In the genomic region with DNA sequence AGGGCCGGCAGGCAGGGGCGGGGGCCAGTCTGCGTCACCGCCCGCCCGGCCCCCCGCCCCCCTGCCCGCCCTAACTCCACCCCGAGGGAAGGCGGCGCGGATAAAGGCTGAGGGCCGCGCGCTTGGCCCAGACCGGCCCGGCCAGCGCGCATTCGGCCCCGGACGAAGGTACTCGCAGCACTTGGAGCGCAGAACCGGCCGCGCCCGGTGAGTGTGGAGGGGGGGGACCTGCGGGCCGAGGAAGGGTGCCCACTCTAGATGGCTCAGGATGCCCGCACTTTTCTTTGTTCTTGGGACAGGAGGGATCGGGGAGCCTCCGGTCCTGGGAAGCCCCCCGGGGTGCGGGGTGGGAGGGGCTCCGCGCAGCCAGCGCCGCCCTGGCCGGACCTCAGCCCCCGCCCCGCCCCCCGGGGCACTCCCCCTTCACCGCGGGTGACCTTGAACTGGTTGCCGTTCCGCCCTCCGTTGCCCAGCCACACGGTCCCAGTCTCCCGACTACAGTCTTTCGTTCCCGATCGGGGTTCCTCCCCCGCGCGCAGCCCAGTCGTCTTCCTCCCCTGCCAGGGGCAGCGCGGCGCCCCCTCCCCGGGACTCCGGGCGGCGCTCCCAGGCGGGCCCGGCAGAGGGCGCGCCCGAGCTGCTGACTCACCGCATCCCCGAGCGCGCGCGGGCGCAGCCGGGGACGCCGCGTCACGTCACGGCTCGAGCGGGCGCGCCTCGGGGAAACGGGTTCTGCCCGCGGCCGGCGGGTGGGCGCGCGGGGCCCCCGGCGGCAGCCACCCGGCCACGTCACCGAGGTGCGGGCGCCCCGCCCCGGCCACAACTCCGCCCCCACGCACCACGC, we compare ENCODE assay signal across 1 cellular context.
TF ChIP-seq lines count a peak whose summit lies in the region.

Gene MIDN, plus strand, starts transcription at position 130 of the 844 bp plus-strand sequence. CDS start 1,714 bp downstream, outside the sequence.

TF ChIP-seq in HepG2, 621 proteins besides CTCF, POLR2A, EP300 and RAD21 (continued from another document and continues in another):
- no peak for TF ChIP-seq SRSF9 (IDR thresholded peaks at IDR 0.05; ENCODE audit: borderline replicate concordance, insufficient read depth, low read depth, low read length, poor library complexity, severe bottlenecking)
- TF ChIP-seq ZNF543 (CRISPR knock-in tag; IDR thresholded peaks at IDR 0.05) = no peak; the same call in 1 of the 2 replicates
- TF ChIP-seq ZKSCAN8 (CRISPR knock-in tag; IDR thresholded peaks at IDR 0.05; ENCODE audit: borderline replicate concordance) = peak; percentile 63
- TF ChIP-seq NCOR1 (IDR thresholded peaks at IDR 0.05; ENCODE audit: borderline replicate concordance, low read length) = no peak
- no peak; the same call in 1 of the 2 replicates for TF ChIP-seq SRY (CRISPR knock-in tag; IDR thresholded peaks at IDR 0.05)
- TF ChIP-seq HES4 (CRISPR knock-in tag; IDR thresholded peaks at IDR 0.05; ENCODE audit: borderline replicate concordance) = no peak; the same call in 1 of the 2 replicates
- TF ChIP-seq BCL6 (CRISPR knock-in tag; IDR thresholded peaks at IDR 0.05) = 0 out of 2 replicates have a peak, but pooled peaks have one; percentile 4
- no peak for TF ChIP-seq ZNF713 (CRISPR knock-in tag; IDR thresholded peaks at IDR 0.05)
- TF ChIP-seq, protein P1, sequence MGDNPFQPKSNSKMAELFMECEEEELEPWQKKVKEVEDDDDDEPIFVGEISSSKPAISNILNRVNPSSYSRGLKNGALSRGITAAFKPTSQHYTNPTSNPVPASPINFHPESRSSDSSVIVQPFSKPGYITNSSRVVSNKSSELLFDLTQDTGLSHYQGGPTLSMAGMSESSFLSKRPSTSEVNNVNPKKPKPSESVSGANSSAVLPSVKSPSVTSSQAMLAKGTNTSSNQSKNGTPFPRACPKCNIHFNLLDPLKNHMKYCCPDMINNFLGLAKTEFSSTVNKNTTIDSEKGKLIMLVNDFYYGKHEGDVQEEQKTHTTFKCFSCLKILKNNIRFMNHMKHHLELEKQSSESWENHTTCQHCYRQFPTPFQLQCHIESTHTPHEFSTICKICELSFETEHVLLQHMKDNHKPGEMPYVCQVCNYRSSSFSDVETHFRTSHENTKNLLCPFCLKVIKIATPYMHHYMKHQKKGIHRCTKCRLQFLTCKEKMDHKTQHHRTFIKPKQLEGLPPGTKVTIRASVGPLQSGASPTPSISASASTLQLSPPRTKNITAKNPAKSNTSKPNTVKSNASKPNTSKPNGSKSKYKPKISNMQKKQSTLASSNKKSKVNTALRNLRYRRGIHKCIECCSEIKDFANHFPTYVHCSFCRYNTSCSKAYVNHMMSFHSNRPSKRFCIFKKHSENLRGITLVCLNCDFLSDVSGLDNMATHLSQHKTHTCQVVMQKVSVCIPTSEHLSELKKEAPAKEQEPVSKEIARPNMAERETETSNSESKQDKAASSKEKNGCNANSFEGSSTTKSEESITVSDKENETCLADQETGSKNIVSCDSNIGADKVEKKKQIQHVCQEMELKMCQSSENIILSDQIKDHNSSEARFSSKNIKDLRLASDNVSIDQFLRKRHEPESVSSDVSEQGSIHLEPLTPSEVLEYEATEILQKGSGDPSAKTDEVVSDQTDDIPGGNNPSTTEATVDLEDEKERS (CRISPR knock-in tag; IDR thresholded peaks at IDR 0.05) = 0 out of 2 replicates have a peak, but pooled peaks have one; percentile 8
- TF ChIP-seq KMT2A (CRISPR knock-in tag; IDR thresholded peaks at IDR 0.05) = 0 out of 2 replicates have a peak, but pooled peaks have one; percentile 9
- TF ChIP-seq ELF1 (CRISPR knock-in tag; IDR thresholded peaks at IDR 0.05) = peak; percentile 9; the same call in 1 of the 2 replicates
- TF ChIP-seq POLR2AphosphoS5 (IDR thresholded peaks at IDR 0.05; ENCODE audit: low read depth, low read length) = peak; percentile 95
- TF ChIP-seq KDM5A (IDR thresholded peaks at IDR 0.05; ENCODE audit: borderline replicate concordance, low read length) = peak; percentile 52; the same call in 1 of the 2 replicates
- TF ChIP-seq HNRNPUL1 (IDR thresholded peaks at IDR 0.05; ENCODE audit: low read depth, low read length) = no peak
- TF ChIP-seq ZNF704 (CRISPR knock-in tag; IDR thresholded peaks at IDR 0.05; ENCODE audit: borderline replicate concordance) = 0 out of 2 replicates have a peak, but pooled peaks have one; percentile 38
- peak; percentile 62; the same call in 1 of the 2 replicates for TF ChIP-seq ZC3H4 (CRISPR knock-in tag; IDR thresholded peaks at IDR 0.05; ENCODE audit: borderline replicate concordance)
- no peak for TF ChIP-seq LCORL (IDR thresholded peaks at IDR 0.05)
- 0 out of 2 replicates have a peak, but pooled peaks have one; percentile 30 for TF ChIP-seq LCORL (CRISPR knock-in tag; IDR thresholded peaks at IDR 0.05)
- peak; percentile 8; the same call in 1 of the 2 replicates for TF ChIP-seq ZNF274 (CRISPR knock-in tag; IDR thresholded peaks at IDR 0.05)
- TF ChIP-seq HOXA9 (CRISPR knock-in tag; IDR thresholded peaks at IDR 0.05; ENCODE audit: borderline replicate concordance) = peak; percentile 68; the same call in 1 of the 2 replicates
- no peak for TF ChIP-seq FOSL2 (CRISPR knock-in tag; IDR thresholded peaks at IDR 0.05)
- TF ChIP-seq MYC (CRISPR knock-in tag; IDR thresholded peaks at IDR 0.05; ENCODE audit: borderline replicate concordance) = peak; percentile 28; the same call in 1 of the 2 replicates
- TF ChIP-seq RELA (CRISPR knock-in tag; IDR thresholded peaks at IDR 0.05) = no peak; the same call in 1 of the 2 replicates
- TF ChIP-seq ZNF574 (CRISPR knock-in tag; IDR thresholded peaks at IDR 0.05) = peak; percentile 69
- no peak for TF ChIP-seq RFX5 (IDR thresholded peaks at IDR 0.05; ENCODE audit: low read depth, low read length)
- TF ChIP-seq, protein P2, sequence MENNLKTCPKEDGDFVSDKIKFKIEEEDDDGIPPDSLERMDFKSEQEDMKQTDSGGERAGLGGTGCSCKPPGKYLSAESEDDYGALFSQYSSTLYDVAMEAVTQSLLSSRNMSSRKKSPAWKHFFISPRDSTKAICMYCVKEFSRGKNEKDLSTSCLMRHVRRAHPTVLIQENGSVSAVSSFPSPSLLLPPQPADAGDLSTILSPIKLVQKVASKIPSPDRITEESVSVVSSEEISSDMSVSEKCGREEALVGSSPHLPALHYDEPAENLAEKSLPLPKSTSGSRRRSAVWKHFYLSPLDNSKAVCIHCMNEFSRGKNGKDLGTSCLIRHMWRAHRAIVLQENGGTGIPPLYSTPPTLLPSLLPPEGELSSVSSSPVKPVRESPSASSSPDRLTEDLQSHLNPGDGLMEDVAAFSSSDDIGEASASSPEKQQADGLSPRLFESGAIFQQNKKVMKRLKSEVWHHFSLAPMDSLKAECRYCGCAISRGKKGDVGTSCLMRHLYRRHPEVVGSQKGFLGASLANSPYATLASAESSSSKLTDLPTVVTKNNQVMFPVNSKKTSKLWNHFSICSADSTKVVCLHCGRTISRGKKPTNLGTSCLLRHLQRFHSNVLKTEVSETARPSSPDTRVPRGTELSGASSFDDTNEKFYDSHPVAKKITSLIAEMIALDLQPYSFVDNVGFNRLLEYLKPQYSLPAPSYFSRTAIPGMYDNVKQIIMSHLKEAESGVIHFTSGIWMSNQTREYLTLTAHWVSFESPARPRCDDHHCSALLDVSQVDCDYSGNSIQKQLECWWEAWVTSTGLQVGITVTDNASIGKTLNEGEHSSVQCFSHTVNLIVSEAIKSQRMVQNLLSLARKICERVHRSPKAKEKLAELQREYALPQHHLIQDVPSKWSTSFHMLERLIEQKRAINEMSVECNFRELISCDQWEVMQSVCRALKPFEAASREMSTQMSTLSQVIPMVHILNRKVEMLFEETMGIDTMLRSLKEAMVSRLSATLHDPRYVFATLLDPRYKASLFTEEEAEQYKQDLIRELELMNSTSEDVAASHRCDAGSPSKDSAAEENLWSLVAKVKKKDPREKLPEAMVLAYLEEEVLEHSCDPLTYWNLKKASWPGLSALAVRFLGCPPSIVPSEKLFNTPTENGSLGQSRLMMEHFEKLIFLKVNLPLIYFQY (CRISPR knock-in tag; IDR thresholded peaks at IDR 0.05; ENCODE audit: borderline replicate concordance) = peak; percentile 93
- no peak for TF ChIP-seq SMAD9 (CRISPR knock-in tag; IDR thresholded peaks at IDR 0.05)
- TF ChIP-seq ZNF350 (CRISPR knock-in tag; IDR thresholded peaks at IDR 0.05; ENCODE audit: borderline replicate concordance, low read depth) = peak; percentile 19; the same call in 1 of the 2 replicates
- 0 out of 2 replicates have a peak, but pooled peaks have one; percentile 58 for TF ChIP-seq ETV6 (CRISPR knock-in tag; conservative IDR thresholded peaks at IDR 0.05)
- TF ChIP-seq, protein P3, sequence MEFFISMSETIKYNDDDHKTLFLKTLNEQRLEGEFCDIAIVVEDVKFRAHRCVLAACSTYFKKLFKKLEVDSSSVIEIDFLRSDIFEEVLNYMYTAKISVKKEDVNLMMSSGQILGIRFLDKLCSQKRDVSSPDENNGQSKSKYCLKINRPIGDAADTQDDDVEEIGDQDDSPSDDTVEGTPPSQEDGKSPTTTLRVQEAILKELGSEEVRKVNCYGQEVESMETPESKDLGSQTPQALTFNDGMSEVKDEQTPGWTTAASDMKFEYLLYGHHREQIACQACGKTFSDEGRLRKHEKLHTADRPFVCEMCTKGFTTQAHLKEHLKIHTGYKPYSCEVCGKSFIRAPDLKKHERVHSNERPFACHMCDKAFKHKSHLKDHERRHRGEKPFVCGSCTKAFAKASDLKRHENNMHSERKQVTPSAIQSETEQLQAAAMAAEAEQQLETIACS (CRISPR knock-in tag; IDR thresholded peaks at IDR 0.05) = peak; percentile 54
- TF ChIP-seq ZNF878 (CRISPR knock-in tag; IDR thresholded peaks at IDR 0.05) = peak; percentile 77
- peak; percentile 34; the same call in 1 of the 2 replicates for TF ChIP-seq ARNT2 (CRISPR knock-in tag; IDR thresholded peaks at IDR 0.05; ENCODE audit: low read depth)
- peak; percentile 78 for TF ChIP-seq MXD1 (CRISPR knock-in tag; IDR thresholded peaks at IDR 0.05)
- peak; percentile 71 for TF ChIP-seq SAP130 (CRISPR knock-in tag; IDR thresholded peaks at IDR 0.05; ENCODE audit: low read depth)
- TF ChIP-seq ZNF205 (CRISPR knock-in tag; IDR thresholded peaks at IDR 0.05) = no peak; the same call in 1 of the 2 replicates
- TF ChIP-seq ZNF317 (CRISPR knock-in tag; IDR thresholded peaks at IDR 0.05) = peak; percentile 48; the same call in 1 of the 2 replicates
- 0 out of 2 replicates have a peak, but pooled peaks have one; percentile 73 for TF ChIP-seq HOXA5 (CRISPR knock-in tag; IDR thresholded peaks at IDR 0.05)
- 0 out of 2 replicates have a peak, but pooled peaks have one; percentile 5 for TF ChIP-seq TARDBP (CRISPR knock-in tag; IDR thresholded peaks at IDR 0.05)
- TF ChIP-seq POLR2G (IDR thresholded peaks at IDR 0.05; ENCODE audit: low read depth, low read length) = peak; percentile 98
- peak; percentile 54; the same call in 1 of the 2 replicates for TF ChIP-seq TOE1 (CRISPR knock-in tag; IDR thresholded peaks at IDR 0.05)
- TF ChIP-seq ZMYM4 (CRISPR knock-in tag; IDR thresholded peaks at IDR 0.05) = peak; percentile 22; the same call in 1 of the 2 replicates
- peak; percentile 43; the same call in 1 of the 2 replicates for TF ChIP-seq ZNF124 (CRISPR knock-in tag; IDR thresholded peaks at IDR 0.05)
- TF ChIP-seq, protein P4, sequence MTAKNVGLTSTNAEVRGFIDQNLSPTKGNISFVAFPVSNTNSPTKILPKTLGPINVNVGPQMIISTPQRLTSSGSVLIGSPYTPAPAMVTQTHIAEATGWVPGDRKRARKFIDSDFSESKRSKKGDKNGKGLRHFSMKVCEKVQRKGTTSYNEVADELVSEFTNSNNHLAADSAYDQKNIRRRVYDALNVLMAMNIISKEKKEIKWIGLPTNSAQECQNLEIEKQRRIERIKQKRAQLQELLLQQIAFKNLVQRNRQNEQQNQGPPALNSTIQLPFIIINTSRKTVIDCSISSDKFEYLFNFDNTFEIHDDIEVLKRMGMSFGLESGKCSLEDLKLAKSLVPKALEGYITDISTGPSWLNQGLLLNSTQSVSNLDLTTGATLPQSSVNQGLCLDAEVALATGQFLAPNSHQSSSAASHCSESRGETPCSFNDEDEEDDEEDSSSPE (CRISPR knock-in tag; IDR thresholded peaks at IDR 0.05) = 0 out of 2 replicates have a peak, but pooled peaks have one; percentile 19
- TF ChIP-seq ZBTB42 (CRISPR knock-in tag; IDR thresholded peaks at IDR 0.05) = 0 out of 2 replicates have a peak, but pooled peaks have one; percentile 30
- TF ChIP-seq ZNF564 (CRISPR knock-in tag; IDR thresholded peaks at IDR 0.05) = peak; percentile 89
- TF ChIP-seq ZNF746 (CRISPR knock-in tag; IDR thresholded peaks at IDR 0.05) = peak; percentile 26; the same call in 1 of the 2 replicates
